7 cellular contexts compared by ENCODE assay signal in the genomic region with DNA sequence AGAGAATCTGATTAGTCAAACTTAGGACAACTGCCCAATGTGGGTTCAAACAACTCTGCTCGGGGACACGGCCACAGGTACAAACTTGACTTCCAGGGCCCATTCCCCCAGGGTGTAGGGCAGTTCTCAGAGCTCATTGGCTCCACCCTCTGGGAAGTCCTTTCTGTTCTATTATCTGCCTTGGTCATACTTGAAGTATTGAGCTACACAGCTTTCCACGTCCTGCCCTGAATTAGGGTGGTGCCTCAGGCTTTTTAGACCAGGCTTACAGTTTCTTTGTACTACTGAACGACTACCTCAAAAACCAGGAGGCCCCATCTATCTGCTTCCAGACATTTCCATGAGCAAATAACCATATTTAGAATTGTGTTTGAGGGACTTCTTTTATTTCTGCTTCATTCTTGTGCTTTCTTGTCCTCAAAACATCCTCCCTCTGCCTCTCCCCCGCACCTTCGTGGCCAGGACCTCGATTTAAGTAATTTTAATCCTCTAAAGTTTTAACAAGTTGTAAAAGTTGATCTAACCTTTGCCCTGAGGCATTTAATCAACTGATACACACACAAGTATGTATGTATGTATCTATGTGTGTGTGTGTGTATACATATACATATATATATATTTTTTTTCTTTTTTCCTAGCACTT.
DNase-seq lines count a peak whose midpoint lies in the region; ATAC-seq lines count a peak whose summit lies in the region.

No MANE protein-coding gene starts in this region.

- H3K4me1 ChIP-seq in effector memory CD4-positive, alpha-beta T cell (ENCODE audit: control insufficient read depth, insufficient read depth, low read length, poor library complexity, severe bottlenecking) = peaks cover 42% of the 10 kb centered on the region
- H3K4me1 ChIP-seq in skeletal muscle tissue (ENCODE audit: control insufficient read depth in 3 of 3, insufficient read depth in 3 of 3, low read length in 3 of 3) = no peaks in the 10 kb centered on the region

- peak overlapping the region; percentile 30 for H3K4me3 ChIP-seq in effector memory CD4-positive, alpha-beta T cell (ENCODE audit: insufficient read depth, low read depth, low read length, poor library complexity, severe bottlenecking)
- H3K4me3 ChIP-seq in skeletal muscle tissue (ENCODE audit: low read length in 3 of 3) = no peak overlapping the region

- ATAC-seq in GM19455 (IDR thresholded peaks at IDR 0.05; ENCODE audit: unreplicated experiment) = peak; percentile 84
- peak; percentile 78 for ATAC-seq in HG03175 (IDR thresholded peaks at IDR 0.05; ENCODE audit: unreplicated experiment)

- H3K9me3 ChIP-seq in effector memory CD4-positive, alpha-beta T cell (ENCODE audit: control insufficient read depth, low read length) = no peaks in the 10 kb centered on the region
- H3K9me3 ChIP-seq in skeletal muscle tissue (ENCODE audit: control insufficient read depth in 3 of 3, low read length in 3 of 3) = no peaks in the 10 kb centered on the region

- H3K36me3 ChIP-seq in effector memory CD4-positive, alpha-beta T cell (ENCODE audit: control insufficient read depth, insufficient read depth, low read length) = no peaks in the 10 kb centered on the region
- H3K36me3 ChIP-seq in skeletal muscle tissue (ENCODE audit: control insufficient read depth in 3 of 3, insufficient read depth in 3 of 3, low read length in 3 of 3) = no peaks in the 10 kb centered on the region

- H3K9ac ChIP-seq in skeletal muscle tissue (ENCODE audit: low read depth in 1 of 3, low read length in 3 of 3) = no peak overlapping the region

- peak; percentile 19 for DNase-seq in UCSD-AML1 (lab: John Stamatoyannopoulos, UW; ENCODE audit: unreplicated experiment)
- DNase-seq in effector memory CD4-positive, alpha-beta T cell = peak; percentile 2 to 18 (median 2)
- DNase-seq in A172 (ENCODE audit: low spot score) = no peak
- DNase-seq in COLO668 (lab: John Stamatoyannopoulos, UW; ENCODE audit: unreplicated experiment) = no peak

- H3K27ac ChIP-seq in effector memory CD4-positive, alpha-beta T cell (ENCODE audit: insufficient read depth, low read length, poor library complexity, severe bottlenecking) = peak overlapping the region; percentile 74
- H3K27ac ChIP-seq in skeletal muscle tissue (ENCODE audit: low read depth, low read length) = peak overlapping the region; percentile 62

- H3K27me3 ChIP-seq in effector memory CD4-positive, alpha-beta T cell (replicated peaks; ENCODE audit: control insufficient read depth, insufficient read depth, low read length, poor library complexity, severe bottlenecking) = no peaks in the 10 kb centered on the region
- H3K27me3 ChIP-seq in skeletal muscle tissue (ENCODE audit: control insufficient read depth in 3 of 3, insufficient read depth in 3 of 3, low read length in 3 of 3) = no peaks in the 10 kb centered on the region

Comparison
In these comparisons a context has a peak if more than half of its experiments do, and no peak if none do; other contexts are left out.
1. DNase-seq: peak in UCSD-AML1 (single experiment) and effector memory CD4-positive, alpha-beta T cell (3 of 3); none in A172 (single experiment) and COLO668 (single experiment).